17 cellular contexts compared by ENCODE assay signal in genomic region chr12:97112161-97112560, GRCh38.
DNase-seq lines count a peak whose midpoint lies in the region; ATAC-seq and FAIRE-seq lines count a peak whose summit lies in the region.
"Had no signal": no experiment of that assay in that cellular context is flagged by ENCODE, and none has a peak within 500 bp of the region (broad histone marks: within the 10 kb centered on the region; RNA-seq: fewer than 3 reads in every experiment).

No MANE protein-coding gene starts in this region.

- peak overlapping the region; percentile 7 for H2AFZ ChIP-seq in neuronal stem cell (ENCODE audit: low read length)

- no peak overlapping the region for H2BK15ac ChIP-seq in neuronal stem cell (ENCODE audit: low read length)

- no peak overlapping the region for H4K91ac ChIP-seq in neuronal stem cell (ENCODE audit: low read depth, low read length, poor library complexity)

- H3K18ac ChIP-seq in neuronal stem cell (ENCODE audit: low read length) = no peak overlapping the region

- no peaks in the 10 kb centered on the region for H3K79me1 ChIP-seq in neuronal stem cell (ENCODE audit: low read depth, low read length)

- H2BK5ac ChIP-seq in neuronal stem cell (ENCODE audit: low read length) = no peak overlapping the region

- peaks cover 2 to 9% of the 10 kb centered on the region in 2 donors for H3K9me3 ChIP-seq in neuronal stem cell (replicated peaks in 1 of 2; ENCODE audit: control insufficient read depth in 2 of 2, insufficient read depth in 1 of 2, low read depth in 1 of 2, low read length in 2 of 2)
- H3K9me3 ChIP-seq: SJSA1 had no signal

- no CpG with 5 or more reads among the region's 4 CpGs for WGBS in neuronal stem cell (ENCODE audit: extremely low coverage in 2 of 2, insufficient read length in 2 of 2, insufficient replicate concordance in 1 of 2), 2 donors

- no peak overlapping the region for H3K14ac ChIP-seq in neuronal stem cell (ENCODE audit: low read length)

- peaks cover 0 to 10% of the 10 kb centered on the region in 2 donors for H3K4me1 ChIP-seq in neuronal stem cell (ENCODE audit: control insufficient read depth in 2 of 2, insufficient read depth in 1 of 2, low read depth in 1 of 2, low read length in 2 of 2)
- H3K4me1 ChIP-seq: SJSA1 had no signal

- no peak for ATAC-seq in HG03521 (IDR thresholded peaks at IDR 0.05; ENCODE audit: unreplicated experiment)
- ATAC-seq: Right ventricle myocardium inferior had no signal

- H3K4me3 ChIP-seq in neuronal stem cell (ENCODE audit: low read length in 2 of 2) = no peak overlapping the region
- H3K4me3 ChIP-seq: SJSA1 had no signal

- no peak overlapping the region for H2BK120ac ChIP-seq in neuronal stem cell (ENCODE audit: low read depth, low read length)

- no peak overlapping the region for H3K27ac ChIP-seq in neuronal stem cell (replicated peaks; ENCODE audit: low read length)
- H3K27ac ChIP-seq: C4-2B, SJSA1 had no signal

- no peak overlapping the region for H2AK5ac ChIP-seq in neuronal stem cell (ENCODE audit: low read depth, low read length)

- no peaks in the 10 kb centered on the region for H3K27me3 ChIP-seq in neuronal stem cell (ENCODE audit: control insufficient read depth in 3 of 3, insufficient read depth in 3 of 3, low read depth in 1 of 3, low read length in 3 of 3)
- H3K27me3 ChIP-seq: SJSA1 had no signal

- H2BK12ac ChIP-seq in neuronal stem cell (ENCODE audit: low read length) = no peak overlapping the region

- H3K36me3 ChIP-seq in neuronal stem cell (replicated peaks in 1 of 2; ENCODE audit: control insufficient read depth in 2 of 2, insufficient read depth in 2 of 2, low read length in 2 of 2) = no peaks in the 10 kb centered on the region
- H3K36me3 ChIP-seq: SJSA1 had no signal

- in situ Hi-C loops in ACHN (cut with HindIII; ENCODE audit: low pct_ligation_motif_present, low pct_unique_long_range_greater_than_20kb, low sequenced_read_pairs) = no loop called here
- in situ Hi-C loops in KBM-7 (cut with MboI; ENCODE audit: low pct_unique_long_range_greater_than_20kb, low sequenced_read_pairs) = no loop called here

- H3K9ac ChIP-seq in neuronal stem cell (ENCODE audit: low read depth, low read length, poor library complexity) = no peak overlapping the region

- DNase-seq in ACHN (peak; percentile 75), RCC 7860 (ENCODE audit: low spot score) (peak; percentile 92), kidney glomerular epithelial cell (lab: John Stamatoyannopoulos, UW) (peak; percentile 74), neuronal stem cell (ENCODE audit: low spot score) (no peak), KBM-7 (no peak), hepatic stellate cell (ENCODE audit: low spot score) (no peak)
- DNase-seq: DMS79, Kasumi-1, NCI-H1694, NCI-H2081, NCI-H510A, NCI-H82 had no signal

- FAIRE-seq in RCC 7860 (lab: Jason Lieb, UNC) = peak; percentile 98
- FAIRE-seq: GM19239 had no signal

- H3K23ac ChIP-seq in neuronal stem cell (ENCODE audit: low read depth, low read length, poor library complexity) = no peak overlapping the region

- H3K4me2 ChIP-seq in neuronal stem cell (ENCODE audit: insufficient read depth, low read length, poor library complexity, severe bottlenecking) = no peak overlapping the region

- H4K8ac ChIP-seq in neuronal stem cell (ENCODE audit: low read depth, low read length) = no peak overlapping the region

- H3K4ac ChIP-seq in neuronal stem cell (ENCODE audit: low read length) = no peak overlapping the region

Comparison
In these comparisons a context has a peak if more than half of its experiments do, and no peak if none do; other contexts are left out.
1. DNase-seq: peak in ACHN (single experiment), RCC 7860 (single experiment) and kidney glomerular epithelial cell (single experiment); none in neuronal stem cell (single experiment), KBM-7 (single experiment) and hepatic stellate cell (single experiment).